ENCODE assay signal across 9 cellular contexts in the genomic region with DNA sequence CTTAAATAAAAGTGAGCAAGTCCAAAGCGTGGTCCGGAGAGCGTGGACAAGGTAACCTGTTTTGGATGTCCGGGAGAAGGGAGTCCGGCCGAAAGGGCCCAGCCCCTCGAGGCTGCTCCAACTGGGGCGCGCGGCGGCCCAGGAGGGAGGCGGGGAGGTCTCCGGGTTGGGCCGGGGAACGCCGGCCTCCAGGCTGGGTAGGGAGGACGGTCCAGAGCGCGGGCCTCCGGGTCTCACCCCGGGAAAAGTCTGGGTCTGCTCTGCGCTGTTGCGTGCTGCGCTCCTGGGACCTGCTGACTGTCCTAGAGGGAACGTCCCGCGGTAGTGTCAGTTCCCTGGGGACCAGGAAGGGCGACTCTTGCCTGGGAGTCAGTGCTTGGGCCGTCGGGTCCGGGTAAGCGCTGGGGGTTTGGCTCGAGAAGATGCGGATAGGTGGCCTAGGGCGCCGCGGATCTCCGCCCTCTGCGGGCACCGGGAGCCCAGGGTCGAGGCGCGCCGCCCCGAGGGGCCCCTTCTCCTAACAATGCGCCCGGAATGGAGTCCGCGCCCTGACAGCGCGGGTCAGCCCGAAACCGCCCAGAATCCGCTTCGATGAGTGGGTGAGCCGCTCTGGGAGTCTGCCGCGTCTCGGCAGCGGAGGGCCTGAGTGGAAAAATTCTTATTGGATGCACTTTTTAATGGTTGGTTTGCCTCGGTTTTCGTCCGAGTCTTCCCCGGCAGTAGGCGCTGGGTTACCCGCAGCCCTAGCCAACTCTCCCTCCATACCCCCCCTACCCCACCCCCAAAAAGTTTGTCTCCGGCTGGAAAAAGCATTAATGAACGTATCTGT. TPM values are rescaled to one million over a fixed set of nuclear protein-coding genes. Genes with fewer than 3 reads are reported as not detected.
DNase-seq lines count a peak whose midpoint lies in the region; ATAC-seq, FAIRE-seq and TF ChIP-seq lines count a peak whose summit lies in the region.
"Had no signal": no experiment of that assay in that cellular context is flagged by ENCODE, and none has a peak within 500 bp of the region (broad histone marks: within the 10 kb centered on the region; RNA-seq: fewer than 3 reads in every experiment).

No MANE protein-coding gene starts in this region.

- peaks cover 17% of the 10 kb centered on the region for H3K36me3 Mint-ChIP-seq in activated CD4-positive, alpha-beta T cell treated with anti-CD3 and anti-CD28 coated beads, Interleukin-2, amount 10 ng/mL, durations not matched to agents 24 days and 14 days (ENCODE audit: low read depth)
- no peaks in the 10 kb centered on the region for H3K36me3 Mint-ChIP-seq in nephron progenitor cell (ENCODE audit: low read depth)

- TF ChIP-seq POLR2A in H54 (IDR thresholded peaks at IDR 0.05; ENCODE audit: low read depth, low read length) (0 out of 2 replicates have a peak, but pooled peaks have one; percentile 42), erythroblast (IDR thresholded peaks at IDR 0.05; ENCODE audit: low read length) (no peak)

- no peak for FAIRE-seq in H54 (lab: Jason Lieb, UNC)

- peak overlapping the region; percentile 93 for H3K4me3 Mint-ChIP-seq in activated CD4-positive, alpha-beta T cell treated with anti-CD3 and anti-CD28 coated beads, Interleukin-2, amount 10 ng/mL, durations not matched to agents 24 days and 14 days
- H3K4me3 Mint-ChIP-seq in nephron progenitor cell, result peak overlapping the region; percentile 82

- peak; percentile 50 for DNase-seq in AG10803 (ENCODE audit: low read depth)
- no peak for DNase-seq in H54 (ENCODE audit: insufficient read length, low spot score)
- peak; percentile 83 for DNase-seq in activated CD4-positive, alpha-beta T cell treated with anti-CD3 and anti-CD28 coated beads, Interleukin-2, amount 10 ng/mL, durations not matched to agents 24 days and 14 days
- DNase-seq in nephron progenitor cell, result peak; percentile 51
- no peak for DNase-seq in erythroblast (lab: John Stamatoyannopoulos, UW)
- no peak for DNase-seq in NCI-H345 treated with DMSO at 0.1 percent for 48 hours (lab: John Stamatoyannopoulos, UW; ENCODE audit: unreplicated experiment)

- TF ChIP-seq CTCF in AG10803 (conservative IDR thresholded peaks at IDR 0.05; ENCODE audit: low read length) (no peak; the same call in 1 of the 2 replicates), nephron progenitor cell (IDR thresholded peaks at IDR 0.05) (no peak)

- no peak for ATAC-seq in GM18502 (IDR thresholded peaks at IDR 0.05; ENCODE audit: poor library complexity, unreplicated experiment)
- ATAC-seq: HCT116 had no signal

- no peaks in the 10 kb centered on the region for H3K9me3 ChIP-seq in esophagus (ENCODE audit: control insufficient read depth in 2 of 2, insufficient read depth in 1 of 2, low read depth in 1 of 2, low read length in 1 of 2)

- H3K27ac Mint-ChIP-seq in activated CD4-positive, alpha-beta T cell treated with anti-CD3 and anti-CD28 coated beads, Interleukin-2, amount 10 ng/mL, durations not matched to agents 24 days and 14 days, result peak overlapping the region; percentile 95
- H3K27ac Mint-ChIP-seq in nephron progenitor cell, result no peak overlapping the region

- H3K27me3 Mint-ChIP-seq in activated CD4-positive, alpha-beta T cell treated with anti-CD3 and anti-CD28 coated beads, Interleukin-2, amount 10 ng/mL, durations not matched to agents 24 days and 14 days, result peaks cover 33% of the 10 kb centered on the region
- H3K27me3 Mint-ChIP-seq in nephron progenitor cell (ENCODE audit: low read depth, poor library complexity), result peaks cover 97% of the 10 kb centered on the region

- H3K27ac ChIP-seq in esophagus (ENCODE audit: low read depth in 2 of 2, low read length in 1 of 2), result peak overlapping the region; percentile 54 to 84

- intact Hi-C loops in activated CD4-positive, alpha-beta T cell treated with anti-CD3 and anti-CD28 coated beads, Interleukin-2, amount 10 ng/mL, durations not matched to agents 24 days and 14 days (cut with micrococcal nuclease), result loop anchor here (1.0 to 10.0 kb wide), 3 partner anchors 64 to 368 kb away; no protein-coding TSS in a partner anchor

- 2% methylated on average over 67 to 68 of the region's 68 CpGs for WGBS in esophagus, 2 donors

- no peaks in the 10 kb centered on the region for H3K36me3 ChIP-seq in esophagus (ENCODE audit: control insufficient read depth in 2 of 2, insufficient read depth in 2 of 2, low read length in 1 of 2)

- H3K4me1 Mint-ChIP-seq in activated CD4-positive, alpha-beta T cell treated with anti-CD3 and anti-CD28 coated beads, Interleukin-2, amount 10 ng/mL, durations not matched to agents 24 days and 14 days, result peaks cover 44% of the 10 kb centered on the region
- peaks cover 62% of the 10 kb centered on the region for H3K4me1 Mint-ChIP-seq in nephron progenitor cell

- H3K4me3 ChIP-seq in AG10803 (ENCODE audit: low read length) (peak overlapping the region; percentile 77), esophagus (ENCODE audit: low read depth in 1 of 2, low read length in 2 of 2) (peak overlapping the region; percentile 41 to 47)

- H3K4me1 ChIP-seq in esophagus (ENCODE audit: control insufficient read depth in 2 of 2, insufficient read depth in 2 of 2, low read length in 1 of 2), result peaks cover 7 to 8% of the 10 kb centered on the region in 2 donors

- peaks cover 15 to 25% of the 10 kb centered on the region in 2 donors for H3K27me3 ChIP-seq in esophagus (ENCODE audit: control insufficient read depth in 1 of 2, insufficient read depth in 2 of 2, low read length in 2 of 2)

- no peaks in the 10 kb centered on the region for H3K9me3 Mint-ChIP-seq in activated CD4-positive, alpha-beta T cell treated with anti-CD3 and anti-CD28 coated beads, Interleukin-2, amount 10 ng/mL, durations not matched to agents 24 days and 14 days
- no peaks in the 10 kb centered on the region for H3K9me3 Mint-ChIP-seq in nephron progenitor cell

RNA-seq across cellular contexts. Expression of gene FLI1, which starts 0.9 kb away (rescaled TPM):
- total RNA-seq in activated CD4-positive, alpha-beta T cell treated with anti-CD3 and anti-CD28 coated beads, Interleukin-2, amount 10 ng/mL, durations not matched to agents 24 days and 14 days, result 35.3 and 36.5 TPM in 2 replicates
- 1 to 10 TPM; 2.1 to 2.6 TPM for polyA plus RNA-seq in esophagus

Comparison
In these comparisons a context has a peak if more than half of its experiments do, and no peak if none do; other contexts are left out.
1. DNase-seq: peak in AG10803 (single experiment), activated CD4-positive, alpha-beta T cell treated with anti-CD3 and anti-CD28 coated beads, Interleukin-2, amount 10 ng/mL, durations not matched to agents 24 days and 14 days (single experiment) and nephron progenitor cell (single experiment); none in H54 (single experiment), erythroblast (0 of 2) and NCI-H345 treated with DMSO at 0.1 percent for 48 hours (single experiment).